Comparison of ENCODE assay signal across 1 cellular context in genomic region chr17:65783845-65784334, GRCh38.
TF ChIP-seq lines count a peak whose summit lies in the region.

No MANE protein-coding gene starts in this region.

TF ChIP-seq in HepG2, 621 proteins besides CTCF, POLR2A, EP300 and RAD21 (continued from another document and continues in another):
- TF ChIP-seq HNF1A (IDR thresholded peaks at IDR 0.05; ENCODE audit: low read depth) (no peak), HNF1A (CRISPR knock-in tag; IDR thresholded peaks at IDR 0.05; ENCODE audit: borderline replicate concordance) (no peak), ARID3A (IDR thresholded peaks at IDR 0.05; ENCODE audit: low read depth, low read length) (peak; percentile 88), REPIN1 (CRISPR knock-in tag; IDR thresholded peaks at IDR 0.05; ENCODE audit: borderline replicate concordance, low read depth) (no peak), ZNF512B (CRISPR knock-in tag; IDR thresholded peaks at IDR 0.05; ENCODE audit: borderline replicate concordance) (no peak), ETV5 (CRISPR knock-in tag; IDR thresholded peaks at IDR 0.05; ENCODE audit: borderline replicate concordance) (0 out of 2 replicates have a peak, but pooled peaks have one; percentile 11), ZBTB26 (CRISPR knock-in tag; IDR thresholded peaks at IDR 0.05; ENCODE audit: borderline replicate concordance) (no peak), SATB2 (CRISPR knock-in tag; IDR thresholded peaks at IDR 0.05) (no peak), SIN3A (IDR thresholded peaks at IDR 0.05; ENCODE audit: borderline replicate concordance, low read depth, low read length) (no peak), ZNF646 (CRISPR knock-in tag; IDR thresholded peaks at IDR 0.05) (no peak), HNF1B (CRISPR knock-in tag; IDR thresholded peaks at IDR 0.05) (no peak), ZNF674 (CRISPR knock-in tag; IDR thresholded peaks at IDR 0.05; ENCODE audit: low read depth) (no peak), FOXP1 (IDR thresholded peaks at IDR 0.05) (no peak), FOXP1 (CRISPR knock-in tag; IDR thresholded peaks at IDR 0.05) (no peak), ATF4 (CRISPR knock-in tag; IDR thresholded peaks at IDR 0.05) (peak in 1 of 2 experiments; percentile 94; a peak in 2 of 4 replicates), RBAK (CRISPR knock-in tag; IDR thresholded peaks at IDR 0.05) (no peak), ZNF331 (CRISPR knock-in tag; IDR thresholded peaks at IDR 0.05) (peak; percentile 29; the same call in 1 of the 2 replicates), ZNF878 (CRISPR knock-in tag; IDR thresholded peaks at IDR 0.05) (0 out of 2 replicates have a peak, but pooled peaks have one; percentile 8), ZNF530 (CRISPR knock-in tag; IDR thresholded peaks at IDR 0.05; ENCODE audit: low read depth) (no peak), ZNF577 (CRISPR knock-in tag; IDR thresholded peaks at IDR 0.05; ENCODE audit: borderline replicate concordance, low read depth) (no peak), HNRNPUL1 (IDR thresholded peaks at IDR 0.05; ENCODE audit: low read depth, low read length) (no peak), NFIB (CRISPR knock-in tag; IDR thresholded peaks at IDR 0.05; ENCODE audit: borderline replicate concordance) (no peak), EEA1 (CRISPR knock-in tag; IDR thresholded peaks at IDR 0.05; ENCODE audit: borderline replicate concordance) (no peak), ZNF20 (CRISPR knock-in tag; IDR thresholded peaks at IDR 0.05) (no peak), MEF2D (CRISPR knock-in tag; IDR thresholded peaks at IDR 0.05) (no peak), RXRA (CRISPR knock-in tag; IDR thresholded peaks at IDR 0.05) (no peak), ARID5B (CRISPR knock-in tag; IDR thresholded peaks at IDR 0.05) (peak; percentile 94), PAX8 (CRISPR knock-in tag; IDR thresholded peaks at IDR 0.05; ENCODE audit: borderline replicate concordance) (no peak), SIN3B (IDR thresholded peaks at IDR 0.05; ENCODE audit: low read length) (no peak), ZBTB25 (CRISPR knock-in tag; IDR thresholded peaks at IDR 0.05) (0 out of 2 replicates have a peak, but pooled peaks have one; percentile 54), ZNF761 (CRISPR knock-in tag; conservative IDR thresholded peaks at IDR 0.05) (no peak), TARDBP (CRISPR knock-in tag; IDR thresholded peaks at IDR 0.05) (no peak)
